In genomic region chr3:143002083-143002712, GRCh38 we compare ENCODE assay signal across 8 cellular contexts. TPM values are rescaled to one million over a fixed set of nuclear protein-coding genes. Genes with fewer than 3 reads are reported as not detected.
A peak's percentile ranks its signal among the peaks of the same experiment; 100 is the strongest.
DNase-seq lines count a peak whose midpoint lies in the region; ATAC-seq and TF ChIP-seq lines count a peak whose summit lies in the region.

No MANE protein-coding gene starts in this region.

- H3K27me3 Mint-ChIP-seq in activated naive CD8-positive, alpha-beta T cell, result no peaks in the 10 kb centered on the region

- peak overlapping the region; percentile 99 for H3K4me3 ChIP-seq in GM12875 (ENCODE audit: low read depth, low read length)

- H3K9me3 Mint-ChIP-seq in activated naive CD8-positive, alpha-beta T cell (ENCODE audit: low read depth), result no peaks in the 10 kb centered on the region
- no peaks in the 10 kb centered on the region for H3K9me3 Mint-ChIP-seq in stimulated activated effector memory CD8-positive, alpha-beta T cell treated with anti-CD3 and anti-CD28 coated beads, Interleukin-12 subunit alpha, Interleukin-12 subunit beta, amount 100 ng/mL, for 72 hours

- H3K4me1 Mint-ChIP-seq in activated naive CD8-positive, alpha-beta T cell (ENCODE audit: low read depth), result peaks cover 47% of the 10 kb centered on the region
- H3K4me1 Mint-ChIP-seq in stimulated activated effector memory CD8-positive, alpha-beta T cell treated with anti-CD3 and anti-CD28 coated beads, Interleukin-12 subunit alpha, Interleukin-12 subunit beta, amount 100 ng/mL, for 72 hours, result peaks cover 48% of the 10 kb centered on the region

- H3K4me3 Mint-ChIP-seq in activated naive CD8-positive, alpha-beta T cell, result peak overlapping the region; percentile 99
- peak overlapping the region; percentile 97 for H3K4me3 Mint-ChIP-seq in stimulated activated effector memory CD8-positive, alpha-beta T cell treated with anti-CD3 and anti-CD28 coated beads, Interleukin-12 subunit alpha, Interleukin-12 subunit beta, amount 100 ng/mL, for 72 hours

- peak overlapping the region; percentile 100 for H3K27ac Mint-ChIP-seq in activated naive CD8-positive, alpha-beta T cell
- H3K27ac Mint-ChIP-seq in stimulated activated effector memory CD8-positive, alpha-beta T cell treated with anti-CD3 and anti-CD28 coated beads, Interleukin-12 subunit alpha, Interleukin-12 subunit beta, amount 100 ng/mL, for 72 hours, result peak overlapping the region; percentile 99

- DNase-seq in A172 (ENCODE audit: low spot score) (peak; percentile 30), NCI-H2171 treated with DMSO at 0.1 percent for 48 hours (lab: John Stamatoyannopoulos, UW) (peak; percentile 63), iPS-NIHi11 (ENCODE audit: low spot score) (peak; percentile 17), H4 (ENCODE audit: low spot score) (no peak)
- DNase-seq in stimulated activated effector memory CD8-positive, alpha-beta T cell treated with anti-CD3 and anti-CD28 coated beads, Interleukin-12 subunit alpha, Interleukin-12 subunit beta, amount 100 ng/mL, for 72 hours (ENCODE audit: low spot score in 2 of 2), result no peak

- peaks cover 5% of the 10 kb centered on the region for H3K36me3 Mint-ChIP-seq in activated naive CD8-positive, alpha-beta T cell
- H3K36me3 Mint-ChIP-seq in stimulated activated effector memory CD8-positive, alpha-beta T cell treated with anti-CD3 and anti-CD28 coated beads, Interleukin-12 subunit alpha, Interleukin-12 subunit beta, amount 100 ng/mL, for 72 hours, result peaks cover 57% of the 10 kb centered on the region

- TF ChIP-seq CTCF in GM12875 (IDR thresholded peaks at IDR 0.05; ENCODE audit: borderline replicate concordance, insufficient read depth, low read depth, low read length), result no peak

- ATAC-seq in HG02840 (IDR thresholded peaks at IDR 0.05; ENCODE audit: low FRiP score, unreplicated experiment), result peak; percentile 25
- peak; percentile 56 for ATAC-seq in stimulated activated effector memory CD8-positive, alpha-beta T cell treated with anti-CD3 and anti-CD28 coated beads, Interleukin-12 subunit alpha, Interleukin-12 subunit beta, amount 100 ng/mL, for 72 hours

RNA-seq across cellular contexts. Expression of gene U2SURP, which starts 0.8 kb away (rescaled TPM):
- 111 and 165 TPM in 2 replicates for total RNA-seq in A172 (2014; rRNA removed; shearing (Covaris generic))
- 61.7 and 90.0 TPM in 2 replicates for total RNA-seq in H4 (2014; rRNA removed; shearing (Covaris generic))

RNA-seq across cellular contexts. Expression of gene PAQR9, which starts 38.7 kb away (rescaled TPM):
- total RNA-seq in A172 (2014; rRNA removed; shearing (Covaris generic)), result 0.07 TPM in 1 of 2 replicates, not detected in the other
- 0.21 TPM in 1 of 2 replicates, not detected in the other for total RNA-seq in H4 (2014; rRNA removed; shearing (Covaris generic))

Comparison
In these comparisons a context has a peak if more than half of its experiments do, and no peak if none do; other contexts are left out.
1. DNase-seq: peak in A172 (single experiment), NCI-H2171 treated with DMSO at 0.1 percent for 48 hours (single experiment) and iPS-NIHi11 (single experiment); none in stimulated activated effector memory CD8-positive, alpha-beta T cell treated with anti-CD3 and anti-CD28 coated beads, Interleukin-12 subunit alpha, Interleukin-12 subunit beta, amount 100 ng/mL, for 72 hours (0 of 2) and H4 (single experiment).